ENCODE assay signal across 15 cellular contexts in genomic region chr2:188963738-188964137, GRCh38. TPM values are rescaled to one million over a fixed set of nuclear protein-coding genes. Genes with fewer than 3 reads are reported as not detected.
DNase-seq lines count a peak whose midpoint lies in the region; ATAC-seq, FAIRE-seq and TF ChIP-seq lines count a peak whose summit lies in the region.
"Had no signal": no experiment of that assay in that cellular context is flagged by ENCODE, and none has a peak within 500 bp of the region (broad histone marks: within the 10 kb centered on the region; RNA-seq: fewer than 3 reads in every experiment).

No MANE protein-coding gene starts in this region.

- no peak for TF ChIP-seq EP300 in H1 (IDR thresholded peaks at IDR 0.05; ENCODE audit: borderline replicate concordance in 1 of 2, low read depth in 2 of 2, low read length in 2 of 2)

- H3K9me3 ChIP-seq in SK-N-MC (ENCODE audit: low read depth, low read length) (no peaks in the 10 kb centered on the region), H1 (ENCODE audit: insufficient read depth in 2 of 2, low read depth in 1 of 2, low read length in 1 of 2) (no peaks in the 10 kb centered on the region), hepatocyte (ENCODE audit: low read depth) (no peaks in the 10 kb centered on the region), smooth muscle cell (replicated peaks; ENCODE audit: low read depth) (no peaks in the 10 kb centered on the region)
- H3K9me3 ChIP-seq: BLaER1 treated with 17β-estradiol and CSF1 and Interleukin-3, amounts not matched to agents 10 nM and 100 nM had no signal

- H2BK5ac ChIP-seq in H1 (ENCODE audit: low read depth, low read length): no peak overlapping the region

- no peak overlapping the region for H3K56ac ChIP-seq in H1 (replicated peaks; ENCODE audit: insufficient read length, low read depth, low read length)

- peak overlapping the region; percentile 62; the same call in 1 of the 2 replicates for H2AFZ ChIP-seq in H1 (ENCODE audit: low read length)
- H2AFZ ChIP-seq in hepatocyte: no peak overlapping the region
- no peak overlapping the region for H2AFZ ChIP-seq in smooth muscle cell (ENCODE audit: low read depth)

- no peak for DNase-seq in SK-N-MC (ENCODE audit: low read depth, low spot score)
- DNase-seq in H1 (ENCODE audit: low read depth in 1 of 2, low spot score in 2 of 2): no peak
- no peak for DNase-seq in hepatocyte (ENCODE audit: low spot score)
- DNase-seq in smooth muscle cell (lab: John Stamatoyannopoulos, UW; ENCODE audit: unreplicated experiment): no peak
- no peak for DNase-seq in NCI-H2171 (lab: John Stamatoyannopoulos, UW)
- DNase-seq in GM20000 (ENCODE audit: low spot score): no peak
- DNase-seq: ACHN; CD4-positive, CD25-positive, alpha-beta regulatory T cell; DMS53; GF-D8 had no signal

- H2BK15ac ChIP-seq in H1 (ENCODE audit: low read length): no peak overlapping the region

- no peak overlapping the region for H2AK5ac ChIP-seq in H1 (ENCODE audit: low read depth, low read length)

- H3F3A ChIP-seq in smooth muscle cell (ENCODE audit: low read depth): peaks cover 6% of the 10 kb centered on the region

- no peak for FAIRE-seq in H1 (lab: Jason Lieb, UNC)

- H4K91ac ChIP-seq in H1 (replicated peaks; ENCODE audit: insufficient read length, low read length): no peak overlapping the region

- TF ChIP-seq CTCF in H1 (IDR thresholded peaks at IDR 0.05; ENCODE audit: control extremely low read depth in 1 of 3, insufficient read depth in 1 of 3, low read depth in 1 of 3, low read length in 3 of 3) (no peak), hepatocyte (IDR thresholded peaks at IDR 0.05; ENCODE audit: poor library complexity) (no peak), smooth muscle cell (IDR thresholded peaks at IDR 0.05; ENCODE audit: borderline replicate concordance, insufficient read depth, poor library complexity, severe bottlenecking) (no peak), GM20000 (IDR thresholded peaks at IDR 0.05; ENCODE audit: extremely low read depth, missing control alignments) (no peak)

- POLR2A ChIA-PET in H1 (lab: Charles Lee; ENCODE audit: partially characterized antibody): no interaction called here

- ATAC-seq in GM19035 (IDR thresholded peaks at IDR 0.05; ENCODE audit: unreplicated experiment) (no peak), GM21723 (IDR thresholded peaks at IDR 0.05; ENCODE audit: unreplicated experiment) (no peak)
- ATAC-seq: HCT116 had no signal

- H3K4me2 ChIP-seq in H1 (ENCODE audit: insufficient read depth in 1 of 2, low read depth in 2 of 2, low read length in 2 of 2) (no peak overlapping the region), hepatocyte (peak overlapping the region; percentile 23), smooth muscle cell (peak overlapping the region; percentile 69)
- H3K4me2 ChIP-seq: BLaER1 treated with 17β-estradiol and CSF1 and Interleukin-3, amounts not matched to agents 10 nM and 100 nM had no signal

- H3K9ac ChIP-seq in SK-N-MC (ENCODE audit: insufficient read length) (no peak overlapping the region), H1 (replicated peaks in 1 of 4; ENCODE audit: extremely low read depth in 1 of 4, low read depth in 3 of 4, low read length in 3 of 4) (no peak overlapping the region), smooth muscle cell (ENCODE audit: low read depth) (peak overlapping the region; percentile 55)
- H3K9ac ChIP-seq: BLaER1 treated with 17β-estradiol and CSF1 and Interleukin-3, amounts not matched to agents 10 nM and 100 nM had no signal

- H3K18ac ChIP-seq in H1 (ENCODE audit: extremely low read depth, low read length): no peak overlapping the region

- H3K27ac ChIP-seq in SK-N-MC (peak overlapping the region; percentile 6; the same call in 1 of the 2 replicates), H1 (ENCODE audit: low read depth, low read length) (no peak overlapping the region), hepatocyte (peak overlapping the region; percentile 43), smooth muscle cell (ENCODE audit: low read depth) (peak overlapping the region; percentile 98)
- H3K27ac ChIP-seq: BLaER1 treated with 17β-estradiol and CSF1 and Interleukin-3, amounts not matched to agents 10 nM and 100 nM; HL-60 had no signal

- no peak overlapping the region for H2BK120ac ChIP-seq in H1 (replicated peaks; ENCODE audit: low read depth, low read length)

- no peaks in the 10 kb centered on the region for H3K36me3 ChIP-seq in SK-N-MC (ENCODE audit: insufficient read depth, low read length)
- no peaks in the 10 kb centered on the region for H3K36me3 ChIP-seq in H1 (ENCODE audit: control insufficient read depth in 2 of 4, insufficient read depth in 4 of 4, low read length in 3 of 4)
- H3K36me3 ChIP-seq in hepatocyte (replicated peaks; ENCODE audit: insufficient read depth, low read depth): no peaks in the 10 kb centered on the region
- no peaks in the 10 kb centered on the region for H3K36me3 ChIP-seq in smooth muscle cell (ENCODE audit: low read depth)
- H3K36me3 ChIP-seq: BLaER1 treated with 17β-estradiol and CSF1 and Interleukin-3, amounts not matched to agents 10 nM and 100 nM had no signal

- CTCF ChIA-PET in H1 (lab: Charles Lee; ENCODE audit: partially characterized antibody): no interaction called here

- 75% methylated on average over 3 of the region's 3 CpGs; no CpG with 5 or more reads in 1 of the 2 experiments for WGBS in H1 (ENCODE audit: extremely low coverage in 1 of 2, insufficient coverage in 1 of 2, insufficient read length in 1 of 2, insufficient replicate concordance in 2 of 2, low coverage in 1 of 2, low lambda C conversion rate in 2 of 2, missing lambda C conversion rate in 1 of 2), 2 experiments
- WGBS in hepatocyte (ENCODE audit: low lambda C conversion rate, missing lambda C conversion rate): 58% methylated on average over 3 of the region's 3 CpGs
- WGBS in smooth muscle cell (ENCODE audit: low lambda C conversion rate): 10% methylated on average over 3 of the region's 3 CpGs

- TF ChIP-seq RAD21 in H1 (IDR thresholded peaks at IDR 0.05 in 1 of 2, conservative IDR thresholded peaks at IDR 0.05 in 1 of 2; ENCODE audit: low read depth in 2 of 2, low read length in 2 of 2): no peak

- H4K20me1 ChIP-seq in H1 (replicated peaks in 1 of 2; ENCODE audit: control insufficient read depth in 1 of 2, insufficient read depth in 2 of 2, low read length in 2 of 2): no peaks in the 10 kb centered on the region
- no peaks in the 10 kb centered on the region for H4K20me1 ChIP-seq in hepatocyte (ENCODE audit: insufficient read depth, poor library complexity, severe bottlenecking)
- H4K20me1 ChIP-seq in smooth muscle cell (ENCODE audit: low read depth): no peaks in the 10 kb centered on the region
- H4K20me1 ChIP-seq: BLaER1 treated with 17β-estradiol and CSF1 and Interleukin-3, amounts not matched to agents 10 nM and 100 nM had no signal

- H3K9me2 ChIP-seq in hepatocyte (replicated peaks; ENCODE audit: insufficient read depth): no peaks in the 10 kb centered on the region

- H4K5ac ChIP-seq in H1 (ENCODE audit: insufficient read length, low read depth, low read length): no peak overlapping the region

- no peak overlapping the region for H2BK12ac ChIP-seq in H1 (ENCODE audit: low read depth, low read length)

- TF ChIP-seq POLR2A in H1 (IDR thresholded peaks at IDR 0.05; ENCODE audit: control extremely low read depth in 1 of 2, low read depth in 2 of 2, low read length in 2 of 2): no peak

- H3K23me2 ChIP-seq in H1 (ENCODE audit: low read depth, low read length): no peaks in the 10 kb centered on the region

- H3K79me1 ChIP-seq in H1 (ENCODE audit: low read depth, low read length): no peaks in the 10 kb centered on the region

- H3K27me3 ChIP-seq in H1 (replicated peaks in 1 of 4; ENCODE audit: control insufficient read depth in 3 of 4, extremely low read depth in 1 of 4, insufficient read depth in 3 of 4, low read length in 3 of 4) (no peaks in the 10 kb centered on the region), hepatocyte (no peaks in the 10 kb centered on the region), smooth muscle cell (ENCODE audit: low read depth) (no peaks in the 10 kb centered on the region)
- H3K27me3 ChIP-seq: BLaER1 treated with 17β-estradiol and CSF1 and Interleukin-3, amounts not matched to agents 10 nM and 100 nM had no signal

- H3K4me1 ChIP-seq in H1 (replicated peaks in 1 of 4; ENCODE audit: control insufficient read depth in 3 of 4, insufficient read depth in 4 of 4, low read length in 3 of 4) (no peaks in the 10 kb centered on the region), hepatocyte (ENCODE audit: insufficient read depth) (no peaks in the 10 kb centered on the region), smooth muscle cell (ENCODE audit: low read depth) (peaks cover 22% of the 10 kb centered on the region)
- H3K4me1 ChIP-seq: BLaER1 treated with 17β-estradiol and CSF1 and Interleukin-3, amounts not matched to agents 10 nM and 100 nM had no signal

- no peak overlapping the region for H4K8ac ChIP-seq in H1 (ENCODE audit: extremely low read depth, insufficient read depth, low read length)

- no peak overlapping the region for H3K14ac ChIP-seq in H1 (ENCODE audit: insufficient read length)

- no peak overlapping the region for H2BK20ac ChIP-seq in H1 (ENCODE audit: low read length)

- no peak overlapping the region for H3K23ac ChIP-seq in H1 (ENCODE audit: insufficient read length)

- H3K4me3 ChIP-seq in SK-N-MC (no peak overlapping the region), H1 (ENCODE audit: extremely low read depth in 1 of 4, insufficient read depth in 2 of 4, low read depth in 3 of 4, low read length in 4 of 4) (no peak overlapping the region), hepatocyte (no peak overlapping the region), smooth muscle cell (peak overlapping the region; percentile 0)
- H3K4me3 ChIP-seq: BLaER1 treated with 17β-estradiol and CSF1 and Interleukin-3, amounts not matched to agents 10 nM and 100 nM had no signal

- H3K79me2 ChIP-seq in H1 (ENCODE audit: control insufficient read depth in 1 of 2, insufficient read depth in 2 of 2, low read length in 2 of 2) (no peaks in the 10 kb centered on the region), hepatocyte (no peaks in the 10 kb centered on the region), smooth muscle cell (ENCODE audit: low read depth) (peaks cover 22% of the 10 kb centered on the region)

- no peak overlapping the region for H3K4ac ChIP-seq in H1 (replicated peaks; ENCODE audit: insufficient read length, low read depth, low read length)

TF ChIP-seq in H1, 55 proteins besides CTCF, POLR2A, EP300 and RAD21 (continues in another document):
- no peak for TF ChIP-seq ASH2L (IDR thresholded peaks at IDR 0.05; ENCODE audit: low read length)

RNA-seq across cellular contexts. Expression of gene COL3A1, which starts 10.4 kb away (rescaled TPM):
- 0.07 TPM in 1 of 2 replicates, not detected in the other for total RNA-seq in H1 (2021; fragmentation: NEBNext Ultra II Directional; extraction: Animal tissue kit (Norgen Biotek cat#: 25700))
- polyA plus RNA-seq in H1 (2011; rRNA removed) (0.06 and 0.11 TPM in 2 replicates), hepatocyte (6,699 and 6,726 TPM in 2 replicates), smooth muscle cell (9,077 and 11,807 TPM in 2 replicates)
- polyA plus RNA-seq in H1 (2011; cell fraction: cytosol; rRNA removed): 0.03 TPM
- 0.27 TPM for polyA plus RNA-seq in H1 (2011; cell fraction: nucleus; rRNA removed)
- 0.28 to 3.2 TPM (median 1.8 TPM) in 4 replicates for polyA plus RNA-seq in H1 (2012, experiment 1 of 2)
- polyA plus RNA-seq in H1 (2012, experiment 2 of 2): 0.56 TPM
- polyA plus RNA-seq in H1 (2013, experiment 1 of 2): 0.10 TPM
- polyA plus RNA-seq in H1 (2013, experiment 2 of 2): 0.13 TPM
- polyA minus RNA-seq in H1 (2011; rRNA and poly(A)+ RNA removed): 0.03 and 0.17 TPM in 2 replicates
- not detected for polyA minus RNA-seq in H1 (2011; cell fraction: cytosol; rRNA and poly(A)+ RNA removed)
- not detected for polyA minus RNA-seq in H1 (2011; cell fraction: nucleus; rRNA and poly(A)+ RNA removed)
- total RNA-seq in hepatocyte (5,479 and 8,329 TPM in 2 replicates), smooth muscle cell (10,359 and 12,824 TPM in 2 replicates)
- total RNA-seq: CD4-positive, CD25-positive, alpha-beta regulatory T cell had no signal
- polyA plus RNA-seq: CD4-positive, CD25-positive, alpha-beta regulatory T cell had no signal

Comparison
In these comparisons a context has a peak if more than half of its experiments do, and no peak if none do; other contexts are left out.
1. H3K4me2 ChIP-seq: peak in hepatocyte (single experiment) and smooth muscle cell (single experiment); none in H1 (0 of 2).
2. RNA of gene COL3A1, which starts 10.4 kb away (total RNA-seq): 10,359 to 12,824 TPM in smooth muscle cell and 5,479 to 8,329 TPM in hepatocyte; 0.07 TPM in H1; every median in the first group is over 1,000 times any median in the second.